In the genomic region with DNA sequence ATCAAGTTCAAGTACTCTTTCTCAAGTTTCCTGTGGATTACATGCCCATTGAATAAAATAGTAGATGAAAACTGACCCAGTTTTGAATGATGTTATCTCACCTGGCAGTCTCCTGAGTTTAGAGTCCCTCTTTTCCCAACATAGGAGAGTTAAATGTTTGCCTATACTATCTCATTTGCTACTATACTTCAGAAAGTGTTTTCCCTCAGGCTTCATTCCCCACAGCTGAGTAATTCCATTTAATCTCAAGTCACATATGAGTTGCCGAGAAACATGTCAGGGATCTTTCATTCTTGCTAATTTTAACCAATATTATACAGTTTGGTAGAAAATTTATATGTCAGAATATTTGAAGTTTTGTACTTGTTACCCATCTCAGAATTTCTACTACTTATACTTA, we compare ENCODE assay signal across 20 cellular contexts.
DNase-seq lines count a peak whose midpoint lies in the region; ATAC-seq, FAIRE-seq and TF ChIP-seq lines count a peak whose summit lies in the region.
"Had no signal": no experiment of that assay in that cellular context is flagged by ENCODE, and none has a peak within 500 bp of the region (broad histone marks: within the 10 kb centered on the region; RNA-seq: fewer than 3 reads in every experiment).

No MANE protein-coding gene starts in this region.

- H3K4me2 ChIP-seq in PC-3 (ENCODE audit: low read length) (no peak overlapping the region), PC-9 (no peak overlapping the region)
- H3K4me2 ChIP-seq: BLaER1 had no signal

- BruUV-seq in PC-3 (replicated peaks; lab: Mats Ljungman, UMichigan): no TSS peak
- BruUV-seq in PC-9 (replicated peaks; lab: Mats Ljungman, UMichigan): no TSS peak

- H2AFZ ChIP-seq in PC-3 (ENCODE audit: low read length): no peak overlapping the region
- no peak overlapping the region for H2AFZ ChIP-seq in PC-9

- DNase-seq in NCI-H2107 treated with DMSO at 0.1 percent for 48 hours (lab: John Stamatoyannopoulos, UW; ENCODE audit: unreplicated experiment) (peak; percentile 53), NCI-H2107 (lab: John Stamatoyannopoulos, UW) (no peak), NCI-H226 (peak; percentile 39), PC-3 (peak; percentile 43), PC-9 (no peak), retina (no peak), pancreas (no peak)
- DNase-seq: Caco-2; CD4-positive, CD25-positive, alpha-beta regulatory T cell; CD8-positive, alpha-beta T cell; DMS153; DND-41; GOT3; HCEC 1CT had no signal

- H3K9me3 ChIP-seq in PC-3 (ENCODE audit: low read length): no peaks in the 10 kb centered on the region
- no peaks in the 10 kb centered on the region for H3K9me3 ChIP-seq in PC-9 (ENCODE audit: insufficient read depth, low read depth)
- no peaks in the 10 kb centered on the region for H3K9me3 ChIP-seq in pancreas
- H3K9me3 ChIP-seq: BLaER1, Caco-2 had no signal

- no peak overlapping the region for H3K4me3 ChIP-seq in PC-3 (ENCODE audit: low read length)
- no peak overlapping the region for H3K4me3 ChIP-seq in PC-9
- H3K4me3 ChIP-seq in pancreas: no peak overlapping the region
- H3K4me3 ChIP-seq: BLaER1 had no signal

- H3K27ac ChIP-seq in PC-3 (ENCODE audit: low read length) (no peak overlapping the region), PC-9 (no peak overlapping the region), pancreas (no peak overlapping the region)
- H3K27ac ChIP-seq: 22Rv1, BLaER1, C4-2B had no signal

- ATAC-seq in PC-3 (peak; percentile 54; the same call in 1 of the 2 replicates), pancreas (no peak)
- ATAC-seq: CD8-positive, alpha-beta T cell had no signal

- TF ChIP-seq CTCF in PC-3 (conservative IDR thresholded peaks at IDR 0.05; ENCODE audit: low read depth, low read length) (no peak), PC-9 (conservative IDR thresholded peaks at IDR 0.05) (no peak), pancreas (IDR thresholded peaks at IDR 0.05) (no peak)

- H3F3A ChIP-seq in PC-3 (ENCODE audit: low read length, unreplicated experiment) (no peaks in the 10 kb centered on the region), PC-9 (ENCODE audit: insufficient read depth, low read depth) (no peaks in the 10 kb centered on the region)

- H3K4me1 ChIP-seq in PC-3 (ENCODE audit: insufficient read depth, low read length) (no peaks in the 10 kb centered on the region), PC-9 (replicated peaks; ENCODE audit: insufficient read depth) (no peaks in the 10 kb centered on the region), pancreas (no peaks in the 10 kb centered on the region)
- H3K4me1 ChIP-seq: BLaER1, Caco-2 had no signal

- FAIRE-seq in pancreas (lab: Jason Lieb, UNC): no peak
- FAIRE-seq: G401.6, GM12892, H54 had no signal

- CTCF ChIA-PET in PC-3 (lab: Charles Lee) (no interaction called here), PC-9 (lab: Charles Lee) (no interaction called here)

- no peaks in the 10 kb centered on the region for H3K36me3 ChIP-seq in PC-3 (ENCODE audit: low read depth, low read length)
- no peaks in the 10 kb centered on the region for H3K36me3 ChIP-seq in PC-9 (ENCODE audit: low read depth)
- H3K36me3 ChIP-seq in pancreas: no peaks in the 10 kb centered on the region
- H3K36me3 ChIP-seq: BLaER1 had no signal

- intact Hi-C loops in PC-3 (cut with micrococcal nuclease) (no loop called here), PC-9 (cut with micrococcal nuclease; ENCODE audit: unreplicated experiment) (no loop called here), pancreas (cut with DNase I) (no loop called here)

- 49 to 53% methylated on average over 1 of the region's 1 CpG for WGBS in pancreas, 2 donors

- H3K9ac ChIP-seq in PC-3 (ENCODE audit: low read length): no peak overlapping the region
- H3K9ac ChIP-seq: BLaER1 had no signal

- H3K79me2 ChIP-seq in PC-3 (ENCODE audit: low read length) (no peaks in the 10 kb centered on the region), PC-9 (ENCODE audit: low read depth) (no peaks in the 10 kb centered on the region)

- H3K9me2 ChIP-seq in PC-3 (replicated peaks; ENCODE audit: low read length) (no peaks in the 10 kb centered on the region), PC-9 (ENCODE audit: insufficient read depth) (no peaks in the 10 kb centered on the region)

- H3K27me3 ChIP-seq in PC-3 (ENCODE audit: low read length) (no peaks in the 10 kb centered on the region), PC-9 (ENCODE audit: insufficient read depth, low read depth) (no peaks in the 10 kb centered on the region), pancreas (no peaks in the 10 kb centered on the region)
- H3K27me3 ChIP-seq: BLaER1 had no signal

- no peaks in the 10 kb centered on the region for H4K20me1 ChIP-seq in PC-3 (ENCODE audit: low read length)
- H4K20me1 ChIP-seq in PC-9 (ENCODE audit: insufficient read depth): no peaks in the 10 kb centered on the region
- H4K20me1 ChIP-seq: BLaER1 had no signal

- POLR2A ChIA-PET in PC-3 (lab: Charles Lee; ENCODE audit: unreplicated experiment): no interaction called here
- POLR2A ChIA-PET in PC-9 (lab: Charles Lee; ENCODE audit: unreplicated experiment): no interaction called here

Comparison
In these comparisons a context has a peak if more than half of its experiments do, and no peak if none do; other contexts are left out.
1. DNase-seq: peak in NCI-H2107 treated with DMSO at 0.1 percent for 48 hours (single experiment), NCI-H226 (single experiment) and PC-3 (single experiment); none in NCI-H2107 (single experiment), PC-9 (0 of 2), retina (single experiment) and pancreas (0 of 6).